ENCODE assay signal across 28 cellular contexts in genomic region chr1:234711400-234711799, GRCh38.
A peak's percentile ranks its signal among the peaks of the same experiment; 100 is the strongest.
DNase-seq lines count a peak whose midpoint lies in the region; FAIRE-seq and TF ChIP-seq lines count a peak whose summit lies in the region.
"Had no signal": no experiment of that assay in that cellular context is flagged by ENCODE, and none has a peak within 500 bp of the region (broad histone marks: within the 10 kb centered on the region; RNA-seq: fewer than 3 reads in every experiment).

No MANE protein-coding gene starts in this region.

- intact Hi-C loops in activated T-helper 2 cell treated with anti-CD3 and anti-CD28 coated beads, Interferon-gamma antibody, Interleukin-2, Interleukin-4, amounts not matched to agents 10 μg/mL and 5 μg/mL and 100 μg/mL, durations not matched to agents 14 hours and 24 hours and 36 hours (cut with micrococcal nuclease), result no loop called here

- DNase-seq in EL (peak; percentile 25), kidney glomerular epithelial cell (lab: John Stamatoyannopoulos, UW) (peak; percentile 26), smooth muscle cell (lab: John Stamatoyannopoulos, UW; ENCODE audit: unreplicated experiment) (no peak), NCI-H2081 (lab: John Stamatoyannopoulos, UW) (no peak), RCC 7860 (ENCODE audit: low spot score) (no peak)
- DNase-seq in activated T-helper 2 cell treated with anti-CD3 and anti-CD28 coated beads, Interferon-gamma antibody, Interleukin-2, Interleukin-4, amounts not matched to agents 10 μg/mL and 5 μg/mL and 100 μg/mL, durations not matched to agents 14 hours and 24 hours and 36 hours (ENCODE audit: low spot score), result no peak
- DNase-seq in activated naive CD4-positive, alpha-beta T cell treated with anti-CD3 and anti-CD28 coated beads, Interleukin-2, amount 50 U/mL, for 16 hours, result no peak
- DNase-seq: activated CD4-positive, alpha-beta memory T cell treated with anti-CD3 and anti-CD28 coated beads, Interleukin-2, amount 10 ng/mL, durations not matched to agents 7 days and 5 days; activated CD4-positive, alpha-beta T cell treated with anti-CD3 and anti-CD28 coated beads for 1 hour; activated CD8-positive, alpha-beta memory T cell treated with anti-CD3 and anti-CD28 coated beads, Interleukin-2, amount 50 U/mL, for 4 hours; anterior cingulate cortex; DMS53; effector memory CD8-positive, alpha-beta T cell; erythroblast; GDM1; HCEC 1CT; NCI-H1417 treated with DMSO at 0.1 percent for 48 hours; NCI-H2107; ovary; right cardiac atrium; SHP77; stimulated activated CD4-positive, alpha-beta T cell treated with anti-CD3 and anti-CD28 coated beads, Interleukin-2, amount 100 ng/mL, for 48 hours; stomach had no signal

- no peak for FAIRE-seq in RCC 7860 (lab: Jason Lieb, UNC)

- H2AFZ ChIP-seq in smooth muscle cell (ENCODE audit: low read depth), result peak overlapping the region; percentile 47
- H2AFZ ChIP-seq: PC-9 had no signal

- no peaks in the 10 kb centered on the region for H3K9me3 Mint-ChIP-seq in activated T-helper 2 cell treated with anti-CD3 and anti-CD28 coated beads, Interferon-gamma antibody, Interleukin-2, Interleukin-4, amounts not matched to agents 10 μg/mL and 5 μg/mL and 100 μg/mL, durations not matched to agents 14 hours and 24 hours and 36 hours
- H3K9me3 Mint-ChIP-seq: activated CD4-positive, alpha-beta memory T cell treated with anti-CD3 and anti-CD28 coated beads, Interleukin-2, amount 10 ng/mL, durations not matched to agents 7 days and 5 days; effector memory CD8-positive, alpha-beta T cell had no signal

- H3K79me2 ChIP-seq in smooth muscle cell (ENCODE audit: low read depth), result no peaks in the 10 kb centered on the region

- H3K27ac Mint-ChIP-seq in activated T-helper 2 cell treated with anti-CD3 and anti-CD28 coated beads, Interferon-gamma antibody, Interleukin-2, Interleukin-4, amounts not matched to agents 10 μg/mL and 5 μg/mL and 100 μg/mL, durations not matched to agents 14 hours and 24 hours and 36 hours, result peak overlapping the region; percentile 4
- H3K27ac Mint-ChIP-seq: activated CD4-positive, alpha-beta memory T cell treated with anti-CD3 and anti-CD28 coated beads, Interleukin-2, amount 10 ng/mL, durations not matched to agents 7 days and 5 days; activated naive CD4-positive, alpha-beta T cell treated with anti-CD3 and anti-CD28 coated beads, Interleukin-2, amount 50 U/mL, for 72 hours; effector memory CD8-positive, alpha-beta T cell had no signal

- H3K9ac ChIP-seq in smooth muscle cell (ENCODE audit: low read depth), result no peak overlapping the region
- H3K9ac ChIP-seq: BLaER1 had no signal

- H3K27me3 ChIP-seq in smooth muscle cell (ENCODE audit: low read depth), result no peaks in the 10 kb centered on the region
- H3K27me3 ChIP-seq: BLaER1, cardiac muscle cell, ovary, stomach had no signal

- peak overlapping the region; percentile 41 for H3K27ac ChIP-seq in smooth muscle cell (ENCODE audit: low read depth)
- H3K27ac ChIP-seq: BLaER1, cardiac muscle cell, coronary artery, ovary, PC-9, stomach had no signal

- TF ChIP-seq CTCF in smooth muscle cell (IDR thresholded peaks at IDR 0.05; ENCODE audit: borderline replicate concordance, insufficient read depth, poor library complexity, severe bottlenecking), result no peak

- no peaks in the 10 kb centered on the region for H3K9me3 ChIP-seq in smooth muscle cell (replicated peaks; ENCODE audit: low read depth)
- H3K9me3 ChIP-seq: BLaER1, ovary, stomach had no signal

- WGBS in smooth muscle cell (ENCODE audit: low lambda C conversion rate), result 19% methylated on average over 2 of the region's 2 CpGs

- H3K36me3 Mint-ChIP-seq in activated T-helper 2 cell treated with anti-CD3 and anti-CD28 coated beads, Interferon-gamma antibody, Interleukin-2, Interleukin-4, amounts not matched to agents 10 μg/mL and 5 μg/mL and 100 μg/mL, durations not matched to agents 14 hours and 24 hours and 36 hours (ENCODE audit: low read depth), result no peaks in the 10 kb centered on the region
- H3K36me3 Mint-ChIP-seq: activated naive CD4-positive, alpha-beta T cell treated with anti-CD3 and anti-CD28 coated beads, Interleukin-2, amount 50 U/mL, for 72 hours had no signal

- no peak overlapping the region for H3K4me3 Mint-ChIP-seq in activated T-helper 2 cell treated with anti-CD3 and anti-CD28 coated beads, Interferon-gamma antibody, Interleukin-2, Interleukin-4, amounts not matched to agents 10 μg/mL and 5 μg/mL and 100 μg/mL, durations not matched to agents 14 hours and 24 hours and 36 hours (ENCODE audit: low read depth)
- H3K4me3 Mint-ChIP-seq: activated CD4-positive, alpha-beta memory T cell treated with anti-CD3 and anti-CD28 coated beads, Interleukin-2, amount 10 ng/mL, durations not matched to agents 7 days and 5 days; effector memory CD8-positive, alpha-beta T cell had no signal

- no peak overlapping the region for H3K4me2 ChIP-seq in smooth muscle cell
- H3K4me2 ChIP-seq: BLaER1, PC-9 had no signal

- H3K4me1 Mint-ChIP-seq in activated T-helper 2 cell treated with anti-CD3 and anti-CD28 coated beads, Interferon-gamma antibody, Interleukin-2, Interleukin-4, amounts not matched to agents 10 μg/mL and 5 μg/mL and 100 μg/mL, durations not matched to agents 14 hours and 24 hours and 36 hours (ENCODE audit: low read depth), result peaks cover 10% of the 10 kb centered on the region

- no peaks in the 10 kb centered on the region for H3K36me3 ChIP-seq in smooth muscle cell (ENCODE audit: low read depth)
- H3K36me3 ChIP-seq: BLaER1, cardiac muscle cell, ovary, stomach had no signal

- no peaks in the 10 kb centered on the region for H3K27me3 Mint-ChIP-seq in activated T-helper 2 cell treated with anti-CD3 and anti-CD28 coated beads, Interferon-gamma antibody, Interleukin-2, Interleukin-4, amounts not matched to agents 10 μg/mL and 5 μg/mL and 100 μg/mL, durations not matched to agents 14 hours and 24 hours and 36 hours (ENCODE audit: low read depth)
- H3K27me3 Mint-ChIP-seq: activated CD4-positive, alpha-beta memory T cell treated with anti-CD3 and anti-CD28 coated beads, Interleukin-2, amount 10 ng/mL, durations not matched to agents 7 days and 5 days; effector memory CD8-positive, alpha-beta T cell had no signal

- H3F3A ChIP-seq in smooth muscle cell (ENCODE audit: low read depth), result peaks cover 13% of the 10 kb centered on the region

- no peaks in the 10 kb centered on the region for H3K4me1 ChIP-seq in smooth muscle cell (ENCODE audit: low read depth)

- H4K20me1 ChIP-seq in smooth muscle cell (ENCODE audit: low read depth), result no peaks in the 10 kb centered on the region
- H4K20me1 ChIP-seq: BLaER1 had no signal

- no peak overlapping the region for H3K4me3 ChIP-seq in smooth muscle cell
- H3K4me3 ChIP-seq: BLaER1, cardiac muscle cell, coronary artery, ovary, PC-9, stomach had no signal

Comparison
In these comparisons a context has a peak if more than half of its experiments do, and no peak if none do; other contexts are left out.
1. DNase-seq: peak in EL (single experiment) and kidney glomerular epithelial cell (single experiment); none in activated T-helper 2 cell treated with anti-CD3 and anti-CD28 coated beads, Interferon-gamma antibody, Interleukin-2, Interleukin-4, amounts not matched to agents 10 μg/mL and 5 μg/mL and 100 μg/mL, durations not matched to agents 14 hours and 24 hours and 36 hours (single experiment), smooth muscle cell (single experiment), NCI-H2081 (0 of 2), activated naive CD4-positive, alpha-beta T cell treated with anti-CD3 and anti-CD28 coated beads, Interleukin-2, amount 50 U/mL, for 16 hours (single experiment) and RCC 7860 (single experiment).